In genomic region chr9:75156838-75157237, GRCh38 we compare ENCODE assay signal across 15 cellular contexts.
"Had no signal": no experiment of that assay in that cellular context is flagged by ENCODE, and none has a peak within 500 bp of the region (broad histone marks: within the 10 kb centered on the region; RNA-seq: fewer than 3 reads in every experiment).

No MANE protein-coding gene starts in this region.

- H3K4me3 Mint-ChIP-seq: activated naive CD8-positive, alpha-beta T cell treated with anti-CD3 and anti-CD28 coated beads, Interleukin-2, amount 50 U/mL, for 24 hours; brain; stimulated activated naive CD8-positive, alpha-beta T cell treated with anti-CD3 and anti-CD28 coated beads, Interleukin-15, Interleukin-2, amounts not matched to agents 100 ng/mL and 50 ng/mL, for 24 hours had no signal

- H3K36me3 ChIP-seq: colonic mucosa had no signal

- H3K36me3 Mint-ChIP-seq: brain had no signal

- H3K9me3 Mint-ChIP-seq: activated naive CD8-positive, alpha-beta T cell treated with anti-CD3 and anti-CD28 coated beads, Interleukin-2, amount 50 U/mL, for 24 hours; brain; stimulated activated naive CD8-positive, alpha-beta T cell treated with anti-CD3 and anti-CD28 coated beads, Interleukin-15, Interleukin-2, amounts not matched to agents 100 ng/mL and 50 ng/mL, for 24 hours had no signal

- ATAC-seq: activated naive CD8-positive, alpha-beta T cell treated with anti-CD3 and anti-CD28 coated beads, Interleukin-2, amount 50 U/mL, for 24 hours; lower lobe of right lung had no signal

- H3K27me3 ChIP-seq: colonic mucosa, tibial nerve had no signal

- H3K27ac ChIP-seq: colonic mucosa, lower lobe of right lung, tibial nerve had no signal

- H3K27ac Mint-ChIP-seq: activated naive CD8-positive, alpha-beta T cell treated with anti-CD3 and anti-CD28 coated beads, Interleukin-2, amount 50 U/mL, for 24 hours; brain; progenitor cell of endocrine pancreas; stimulated activated naive CD8-positive, alpha-beta T cell treated with anti-CD3 and anti-CD28 coated beads, Interleukin-15, Interleukin-2, amounts not matched to agents 100 ng/mL and 50 ng/mL, for 24 hours had no signal

- H3K9ac ChIP-seq: SK-N-SH had no signal

- H3K27me3 Mint-ChIP-seq: activated naive CD8-positive, alpha-beta T cell treated with anti-CD3 and anti-CD28 coated beads, Interleukin-2, amount 50 U/mL, for 24 hours; brain; progenitor cell of endocrine pancreas; stimulated activated naive CD8-positive, alpha-beta T cell treated with anti-CD3 and anti-CD28 coated beads, Interleukin-15, Interleukin-2, amounts not matched to agents 100 ng/mL and 50 ng/mL, for 24 hours had no signal

- H3K4me2 ChIP-seq: SK-N-SH had no signal

- H3K9me3 ChIP-seq: colonic mucosa, lower lobe of right lung, SK-N-SH, tibial nerve had no signal

- H3K4me1 ChIP-seq: colonic mucosa, lower lobe of right lung, tibial nerve had no signal

- H3K4me3 ChIP-seq: colonic mucosa, lower lobe of right lung, tibial nerve had no signal

- H3K4me1 Mint-ChIP-seq: brain had no signal

- DNase-seq: activated gamma-delta T cell; activated naive CD8-positive, alpha-beta T cell treated with anti-CD3 and anti-CD28 coated beads, Interleukin-2, amount 50 U/mL, for 24 hours; anterior cingulate cortex; central memory CD4-positive, alpha-beta T cell; colonic mucosa; erythroblast; foreskin melanocyte; glutamatergic neuron; hippocampal formation; lower lobe of right lung; SK-N-SH had no signal
